Comparison of ENCODE assay signal across 9 cellular contexts in genomic region chr6:96542702-96543101, GRCh38. TPM values are rescaled to one million over a fixed set of nuclear protein-coding genes. Genes with fewer than 3 reads are reported as not detected.
A peak's percentile ranks its signal among the peaks of the same experiment; 100 is the strongest.
DNase-seq lines count a peak whose midpoint lies in the region; ATAC-seq and TF ChIP-seq lines count a peak whose summit lies in the region.
"Had no signal": no experiment of that assay in that cellular context is flagged by ENCODE, and none has a peak within 500 bp of the region (broad histone marks: within the 10 kb centered on the region; RNA-seq: fewer than 3 reads in every experiment).

No MANE protein-coding gene starts in this region.

- H3K4me3 Mint-ChIP-seq in CD14-positive monocyte = no peak overlapping the region
- H3K4me3 Mint-ChIP-seq: activated naive CD8-positive, alpha-beta T cell treated with anti-CD3 and anti-CD28 coated beads, Interleukin-2, amount 10 ng/mL, durations not matched to agents 7 days and 5 days had no signal

- peaks cover 57 to 66% of the 10 kb centered on the region in 2 donors for H3K36me3 Mint-ChIP-seq in CD14-positive monocyte

- H3K27ac Mint-ChIP-seq in CD14-positive monocyte = no peak overlapping the region
- H3K27ac Mint-ChIP-seq: activated naive CD8-positive, alpha-beta T cell treated with anti-CD3 and anti-CD28 coated beads, Interleukin-2, amount 10 ng/mL, durations not matched to agents 7 days and 5 days had no signal

- H3K27me3 Mint-ChIP-seq in CD14-positive monocyte (ENCODE audit: low read depth in 3 of 3) = no peaks in the 10 kb centered on the region
- H3K27me3 Mint-ChIP-seq: activated naive CD8-positive, alpha-beta T cell treated with anti-CD3 and anti-CD28 coated beads, Interleukin-2, amount 10 ng/mL, durations not matched to agents 7 days and 5 days had no signal

- TF ChIP-seq CTCF in CD14-positive monocyte (IDR thresholded peaks at IDR 0.05) = peak; percentile 13

- intact Hi-C loops in CD14-positive monocyte (cut with micrococcal nuclease) = no loop called here

- ATAC-seq in GM21360 (IDR thresholded peaks at IDR 0.05; ENCODE audit: unreplicated experiment) (peak; percentile 67), GM19455 (IDR thresholded peaks at IDR 0.05; ENCODE audit: unreplicated experiment) (no peak)
- ATAC-seq in stimulated activated naive CD8-positive, alpha-beta T cell treated with anti-CD3 and anti-CD28 coated beads, Interleukin-15, Interleukin-2, amounts not matched to agents 100 U/mL and 50 U/mL, for 24 hours = no peak

- no peaks in the 10 kb centered on the region for H3K9me3 Mint-ChIP-seq in CD14-positive monocyte
- H3K9me3 Mint-ChIP-seq: activated naive CD8-positive, alpha-beta T cell treated with anti-CD3 and anti-CD28 coated beads, Interleukin-2, amount 10 ng/mL, durations not matched to agents 7 days and 5 days had no signal

- H3K4me1 Mint-ChIP-seq in CD14-positive monocyte = no peaks in the 10 kb centered on the region
- H3K4me1 Mint-ChIP-seq: activated naive CD8-positive, alpha-beta T cell treated with anti-CD3 and anti-CD28 coated beads, Interleukin-2, amount 10 ng/mL, durations not matched to agents 7 days and 5 days had no signal

- no peak overlapping the region for H3K27ac ChIP-seq in caudate nucleus (ENCODE audit: low read depth, low read length)

- DNase-seq in CD14-positive monocyte (ENCODE audit: low spot score) = no peak
- peak; percentile 15 for DNase-seq in NCI-H2171 (lab: John Stamatoyannopoulos, UW)
- peak; percentile 18 for DNase-seq in fibroblast of peridontal ligament (ENCODE audit: extremely low read depth)
- no peak for DNase-seq in stimulated activated naive CD8-positive, alpha-beta T cell treated with anti-CD3 and anti-CD28 coated beads, Interleukin-15, Interleukin-2, amounts not matched to agents 100 U/mL and 50 U/mL, for 24 hours
- DNase-seq in caudate nucleus (lab: John Stamatoyannopoulos, UW) = no peak
- no peak for DNase-seq in dedifferentiated amniotic fluid mesenchymal stem cell (ENCODE audit: extremely low spot score)
- DNase-seq: activated naive CD8-positive, alpha-beta T cell treated with anti-CD3 and anti-CD28 coated beads, Interleukin-2, amount 10 ng/mL, durations not matched to agents 7 days and 5 days had no signal

RNA-seq across cellular contexts. Expression of gene FHL5, which starts 20.2 kb away (rescaled TPM):
- polyA plus RNA-seq in CD14-positive monocyte = not detected

RNA-seq across cellular contexts. Expression of gene UFL1, which starts 21.1 kb away (rescaled TPM):
- polyA plus RNA-seq in CD14-positive monocyte = 10 to 100 TPM; 12.6 to 16.3 TPM

Comparison
In these comparisons a context has a peak if more than half of its experiments do, and no peak if none do; other contexts are left out.
1. DNase-seq: peak in NCI-H2171 (single experiment) and fibroblast of peridontal ligament (single experiment); none in CD14-positive monocyte (single experiment), stimulated activated naive CD8-positive, alpha-beta T cell treated with anti-CD3 and anti-CD28 coated beads, Interleukin-15, Interleukin-2, amounts not matched to agents 100 U/mL and 50 U/mL, for 24 hours (single experiment), caudate nucleus (0 of 61) and dedifferentiated amniotic fluid mesenchymal stem cell (single experiment).